ENCODE assay signal across 8 cellular contexts in genomic region chr4:49120804-49121203, GRCh38.
DNase-seq lines count a peak whose midpoint lies in the region; ATAC-seq and TF ChIP-seq lines count a peak whose summit lies in the region.
"Not testable (repeated sequence)": the region's sequence is repeated elsewhere in the genome, so short reads cannot be mapped to it uniquely, and the experiment has no call there.

No MANE protein-coding gene starts in this region.

- not testable (repeated sequence) for H3K79me2 ChIP-seq in Karpas-422 (ENCODE audit: low read length)

- not testable (repeated sequence) for H3K9me2 ChIP-seq in Karpas-422 (replicated peaks; ENCODE audit: insufficient read depth, low read length)

- TF ChIP-seq CTCF in AG10803 (conservative IDR thresholded peaks at IDR 0.05; ENCODE audit: low read length); epithelial cell of proximal tubule (conservative IDR thresholded peaks at IDR 0.05; ENCODE audit: low read depth, low read length): not testable (repeated sequence)

- peaks cover 24% of the 10 kb centered on the region for H3K9me3 ChIP-seq in Karpas-422 (ENCODE audit: low read length)

- not testable (repeated sequence) for H3K27ac ChIP-seq in Karpas-422 (ENCODE audit: low read length)

- DNase-seq in AG10803 (ENCODE audit: low read depth) (peak; percentile 35), Karpas-422 (peak; percentile 72), epithelial cell of proximal tubule (ENCODE audit: low read depth) (peak; percentile 64), iris pigment epithelial cell (ENCODE audit: low read depth) (peak; percentile 62), putamen (ENCODE audit: low spot score) (peak; percentile 76)
- not testable (repeated sequence) for DNase-seq in activated naive CD8-positive, alpha-beta T cell treated with anti-CD3 and anti-CD28 coated beads, Interleukin-2, amount 10 ng/mL, durations not matched to agents 7 days and 5 days

- H4K20me1 ChIP-seq in Karpas-422 (ENCODE audit: insufficient read depth, low read depth, low read length): not testable (repeated sequence)

- H2AFZ ChIP-seq in Karpas-422 (ENCODE audit: low read length): not testable (repeated sequence)

- not testable (repeated sequence) for H3K4me2 ChIP-seq in Karpas-422 (ENCODE audit: low read depth, low read length, poor library complexity, severe bottlenecking)

- H3K4me1 Mint-ChIP-seq in activated naive CD8-positive, alpha-beta T cell treated with anti-CD3 and anti-CD28 coated beads, Interleukin-2, amount 10 ng/mL, durations not matched to agents 7 days and 5 days: not testable (repeated sequence)

- not testable (repeated sequence) for H3K36me3 ChIP-seq in Karpas-422 (ENCODE audit: insufficient read depth, low read length)

- POLR2A ChIA-PET in activated naive CD8-positive, alpha-beta T cell treated with anti-CD3 and anti-CD28 coated beads, Interleukin-2, amount 10 ng/mL, durations not matched to agents 7 days and 5 days (lab: Charles Lee): not testable (repeated sequence)

- H3K9ac ChIP-seq in Karpas-422 (ENCODE audit: low read length): not testable (repeated sequence)

- H3K27me3 ChIP-seq in Karpas-422 (ENCODE audit: low read length): not testable (repeated sequence)

- ATAC-seq in GM19397 (IDR thresholded peaks at IDR 0.05; ENCODE audit: unreplicated experiment) (peak; percentile 23), HG02970 (IDR thresholded peaks at IDR 0.05; ENCODE audit: low FRiP score, unreplicated experiment) (peak; percentile 24)
- ATAC-seq in activated naive CD8-positive, alpha-beta T cell treated with anti-CD3 and anti-CD28 coated beads, Interleukin-2, amount 10 ng/mL, durations not matched to agents 7 days and 5 days (ENCODE audit: low read depth): peak; percentile 32

- H3K36me3 Mint-ChIP-seq in activated naive CD8-positive, alpha-beta T cell treated with anti-CD3 and anti-CD28 coated beads, Interleukin-2, amount 10 ng/mL, durations not matched to agents 7 days and 5 days: peaks cover 38% of the 10 kb centered on the region

- peaks cover 41% of the 10 kb centered on the region for H3K9me3 Mint-ChIP-seq in activated naive CD8-positive, alpha-beta T cell treated with anti-CD3 and anti-CD28 coated beads, Interleukin-2, amount 10 ng/mL, durations not matched to agents 7 days and 5 days

- not testable (repeated sequence) for H3K4me3 ChIP-seq in AG10803 (ENCODE audit: low read length); epithelial cell of proximal tubule (ENCODE audit: low read depth, low read length)
- H3K4me3 ChIP-seq in Karpas-422 (ENCODE audit: low read length): peak overlapping the region; percentile 0; the same call in 1 of the 2 replicates

- H3K27me3 Mint-ChIP-seq in activated naive CD8-positive, alpha-beta T cell treated with anti-CD3 and anti-CD28 coated beads, Interleukin-2, amount 10 ng/mL, durations not matched to agents 7 days and 5 days: not testable (repeated sequence)

- H3K4me1 ChIP-seq in Karpas-422 (ENCODE audit: low read length): not testable (repeated sequence)

- not testable (repeated sequence) for H3K4me3 Mint-ChIP-seq in activated naive CD8-positive, alpha-beta T cell treated with anti-CD3 and anti-CD28 coated beads, Interleukin-2, amount 10 ng/mL, durations not matched to agents 7 days and 5 days

- H3K27ac Mint-ChIP-seq in activated naive CD8-positive, alpha-beta T cell treated with anti-CD3 and anti-CD28 coated beads, Interleukin-2, amount 10 ng/mL, durations not matched to agents 7 days and 5 days: not testable (repeated sequence)
